Comparison of ENCODE assay signal across 24 cellular contexts in the genomic region with DNA sequence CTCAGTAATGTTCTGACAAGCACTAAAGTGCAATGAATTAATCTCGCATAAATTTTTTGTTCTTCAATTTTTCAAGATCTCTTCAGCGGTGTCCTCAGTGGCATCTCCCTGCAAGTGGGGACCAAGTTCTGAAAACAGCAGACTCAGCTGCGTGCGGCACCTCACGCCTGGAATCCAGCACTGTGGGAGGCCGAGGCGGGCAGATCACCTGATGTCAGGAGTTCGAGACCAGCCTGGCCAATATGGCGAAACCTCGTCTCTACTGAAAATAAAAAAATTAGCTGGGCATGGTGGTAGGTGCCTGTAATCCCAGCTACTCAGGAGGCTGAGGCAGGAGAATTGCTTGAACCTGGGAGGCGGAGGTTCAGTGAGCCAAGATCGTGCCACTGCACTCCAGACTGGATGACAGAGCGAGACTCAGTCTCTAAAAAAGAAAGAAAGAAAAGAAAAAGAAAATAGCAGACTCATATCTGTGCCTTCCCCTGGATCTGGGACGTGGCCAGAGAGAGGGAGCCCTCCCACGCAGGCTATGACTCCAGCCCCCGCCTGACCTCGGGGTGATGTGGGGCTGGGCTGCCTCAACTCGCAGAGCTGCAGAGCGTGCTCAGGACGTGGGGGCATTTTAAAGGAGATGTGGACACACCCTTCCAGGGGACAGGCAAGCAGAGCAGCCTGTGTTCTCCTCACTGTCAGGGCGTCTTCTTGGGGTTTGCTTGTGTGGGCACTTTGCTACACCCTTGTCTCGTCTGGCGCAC.
DNase-seq lines count a peak whose midpoint lies in the region; ATAC-seq and TF ChIP-seq lines count a peak whose summit lies in the region.
"Had no signal": no experiment of that assay in that cellular context is flagged by ENCODE, and none has a peak within 500 bp of the region (broad histone marks: within the 10 kb centered on the region; RNA-seq: fewer than 3 reads in every experiment).

No MANE protein-coding gene starts in this region.

- H3K9me3 ChIP-seq in H9 (ENCODE audit: control insufficient read depth, low read depth, low read length): no peaks in the 10 kb centered on the region
- H3K9me3 ChIP-seq: adrenal gland, SJSA1, thoracic aorta had no signal

- no peak overlapping the region for H2BK5ac ChIP-seq in H9 (ENCODE audit: insufficient read length, low read length)

- H3K56ac ChIP-seq in H9 (ENCODE audit: insufficient read length, low read depth, low read length): no peak overlapping the region

- TF ChIP-seq CTCF in H9 (conservative IDR thresholded peaks at IDR 0.05) (no peak), WTC11 (IDR thresholded peaks at IDR 0.05) (no peak), mesothelial cell of epicardium (IDR thresholded peaks at IDR 0.05; ENCODE audit: unreplicated experiment) (no peak), glutamatergic neuron (IDR thresholded peaks at IDR 0.05; ENCODE audit: partially characterized antibody, unreplicated experiment) (no peak)

- H3K4me3 Mint-ChIP-seq in H9: peak overlapping the region; percentile 40 to 44; a peak in 3 of 5 replicates
- peak overlapping the region; percentile 29; the same call in 1 of the 2 replicates for H3K4me3 Mint-ChIP-seq in WTC11
- H3K4me3 Mint-ChIP-seq in mesothelial cell of epicardium: peak overlapping the region; percentile 65
- H3K4me3 Mint-ChIP-seq in stimulated activated effector memory CD8-positive, alpha-beta T cell treated with anti-CD3 and anti-CD28 coated beads, Interleukin-12 subunit alpha, Interleukin-12 subunit beta, amount 100 ng/mL, for 72 hours: no peak overlapping the region
- no peak overlapping the region for H3K4me3 Mint-ChIP-seq in glutamatergic neuron (ENCODE audit: unreplicated experiment)
- H3K4me3 Mint-ChIP-seq: activated CD8-positive, alpha-beta T cell treated with anti-CD3 and anti-CD28 coated beads for 36 hours; CD4-positive, alpha-beta T cell had no signal

- no peaks in the 10 kb centered on the region; the same call in 1 of the 2 replicates for H3K27me3 ChIP-seq in H9 (ENCODE audit: insufficient read depth, low read length)
- H3K27me3 ChIP-seq: brain microvascular endothelial cell, foreskin keratinocyte, SJSA1 had no signal

- no peak overlapping the region for H2BK12ac ChIP-seq in H9 (ENCODE audit: insufficient read length, low read depth, low read length)

- no peaks in the 10 kb centered on the region for H3K23me2 ChIP-seq in H9 (ENCODE audit: insufficient read length, low read depth, low read length, poor library complexity, severe bottlenecking)

- H4K91ac ChIP-seq in H9 (ENCODE audit: insufficient read length, low read depth, low read length): no peak overlapping the region

- H3K27ac Mint-ChIP-seq in H9: peak overlapping the region in 2 of 3 experiments; percentile 70 to 85; a peak in 3 of 7 replicates
- no peak overlapping the region; the same call in 1 of the 2 replicates for H3K27ac Mint-ChIP-seq in WTC11
- peak overlapping the region; percentile 87 for H3K27ac Mint-ChIP-seq in mesothelial cell of epicardium
- no peak overlapping the region for H3K27ac Mint-ChIP-seq in stimulated activated effector memory CD8-positive, alpha-beta T cell treated with anti-CD3 and anti-CD28 coated beads, Interleukin-12 subunit alpha, Interleukin-12 subunit beta, amount 100 ng/mL, for 72 hours
- no peak overlapping the region for H3K27ac Mint-ChIP-seq in glutamatergic neuron (ENCODE audit: unreplicated experiment)
- H3K27ac Mint-ChIP-seq: activated CD8-positive, alpha-beta T cell treated with anti-CD3 and anti-CD28 coated beads for 36 hours; CD4-positive, alpha-beta T cell had no signal

- no CpG with 5 or more reads among the region's 23 CpGs for WGBS in H9 (ENCODE audit: extremely low coverage, insufficient read length, low lambda C conversion rate)

- H3K23ac ChIP-seq in H9 (ENCODE audit: insufficient read length, low read depth, low read length): no peak overlapping the region

- no peak overlapping the region for H3K9ac ChIP-seq in H9 (ENCODE audit: extremely low read depth, insufficient read length, low read length)

- no peaks in the 10 kb centered on the region for H3K79me2 ChIP-seq in H9 (ENCODE audit: insufficient read depth, low read length)

- H3T11ph ChIP-seq in H9 (ENCODE audit: low read length): no peak overlapping the region

- peaks cover 8 to 15% of the 10 kb centered on the region in 2 experiments for H3K9me3 Mint-ChIP-seq in H9
- peaks cover 16% of the 10 kb centered on the region for H3K9me3 Mint-ChIP-seq in WTC11
- peaks cover 10% of the 10 kb centered on the region for H3K9me3 Mint-ChIP-seq in mesothelial cell of epicardium
- H3K9me3 Mint-ChIP-seq in stimulated activated effector memory CD8-positive, alpha-beta T cell treated with anti-CD3 and anti-CD28 coated beads, Interleukin-12 subunit alpha, Interleukin-12 subunit beta, amount 100 ng/mL, for 72 hours: peaks cover 6% of the 10 kb centered on the region
- H3K9me3 Mint-ChIP-seq in glutamatergic neuron (ENCODE audit: unreplicated experiment): peaks cover 35% of the 10 kb centered on the region

- no peak overlapping the region for H2AK5ac ChIP-seq in H9 (ENCODE audit: insufficient read length, low read length)

- H3K4me1 Mint-ChIP-seq in H9 (peaks cover 54 to 55% of the 10 kb centered on the region in 2 experiments), WTC11 (peaks cover 52% of the 10 kb centered on the region), mesothelial cell of epicardium (peaks cover 23% of the 10 kb centered on the region), glutamatergic neuron (ENCODE audit: low read depth, unreplicated experiment) (no peaks in the 10 kb centered on the region)
- H3K4me1 Mint-ChIP-seq in stimulated activated effector memory CD8-positive, alpha-beta T cell treated with anti-CD3 and anti-CD28 coated beads, Interleukin-12 subunit alpha, Interleukin-12 subunit beta, amount 100 ng/mL, for 72 hours: peaks cover 11% of the 10 kb centered on the region

- no peak overlapping the region for H3K4ac ChIP-seq in H9 (ENCODE audit: low read depth, low read length)

- H3K4me1 ChIP-seq in H9 (ENCODE audit: insufficient read depth, low read length): peaks cover 12% of the 10 kb centered on the region; the same call in 1 of the 2 replicates
- H3K4me1 ChIP-seq: adrenal gland, foreskin keratinocyte, SJSA1 had no signal

- no peak overlapping the region for H2BK20ac ChIP-seq in H9 (ENCODE audit: low read depth, low read length, poor library complexity, severe bottlenecking)

- CTCF ChIA-PET in WTC11 (lab: Charles Lee): interaction anchor here (0.8 to 1.5 kb wide), 4 partner anchors 32 to 152 kb away, joined by 3 to 6 read pairs (median 4); no protein-coding TSS in a partner anchor

- ATAC-seq in WTC11: peak; percentile 16
- peak; percentile 32 for ATAC-seq in stimulated activated effector memory CD8-positive, alpha-beta T cell treated with anti-CD3 and anti-CD28 coated beads, Interleukin-12 subunit alpha, Interleukin-12 subunit beta, amount 100 ng/mL, for 72 hours
- ATAC-seq: activated CD8-positive, alpha-beta T cell treated with anti-CD3 and anti-CD28 coated beads for 36 hours; foreskin keratinocyte had no signal

- no peak overlapping the region for H3K4me2 ChIP-seq in H9 (ENCODE audit: insufficient read depth, insufficient read length, low read length)

- H2BK15ac ChIP-seq in H9 (ENCODE audit: low read depth, low read length): no peak overlapping the region

- peaks cover 5% of the 10 kb centered on the region for H3K27me3 Mint-ChIP-seq in H9 (ENCODE audit: low read depth)
- no peaks in the 10 kb centered on the region; the same call in 1 of the 2 replicates for H3K27me3 Mint-ChIP-seq in WTC11 (ENCODE audit: low read depth)
- peaks cover 46% of the 10 kb centered on the region for H3K27me3 Mint-ChIP-seq in mesothelial cell of epicardium (ENCODE audit: low read depth)
- no peaks in the 10 kb centered on the region for H3K27me3 Mint-ChIP-seq in glutamatergic neuron (ENCODE audit: unreplicated experiment)
- H3K27me3 Mint-ChIP-seq: CD4-positive, alpha-beta T cell had no signal

- no peak overlapping the region for H3K27ac ChIP-seq in H9 (ENCODE audit: insufficient read length, low read depth, low read length)
- H3K27ac ChIP-seq: adrenal gland, brain microvascular endothelial cell, foreskin keratinocyte, left lung, SJSA1, thoracic aorta had no signal

- no peak overlapping the region for H4K5ac ChIP-seq in H9 (ENCODE audit: insufficient read length, low read depth, low read length)

- POLR2A ChIA-PET in WTC11 (lab: Charles Lee): no interaction called here

- DNase-seq in H9 (no peak), WTC11 (ENCODE audit: low spot score) (no peak), mesothelial cell of epicardium (ENCODE audit: low spot score in 2 of 2, unreplicated experiment in 2 of 2) (no peak), DMS153 treated with DMSO at 0.1 percent for 48 hours (lab: John Stamatoyannopoulos, UW; ENCODE audit: unreplicated experiment) (no peak), NCI-H1930 (lab: John Stamatoyannopoulos, UW) (no peak), glutamatergic neuron (no peak)
- DNase-seq in stimulated activated effector memory CD8-positive, alpha-beta T cell treated with anti-CD3 and anti-CD28 coated beads, Interleukin-12 subunit alpha, Interleukin-12 subunit beta, amount 100 ng/mL, for 72 hours (ENCODE audit: low spot score in 2 of 2): no peak
- DNase-seq: activated CD4-positive, alpha-beta T cell treated with anti-CD3 and anti-CD28 coated beads for 1 hour; activated CD8-positive, alpha-beta T cell treated with anti-CD3 and anti-CD28 coated beads for 36 hours; activated T-cell treated with anti-CD3 and anti-CD28 coated beads, Interleukin-2, amount 50 U/mL, for 1 hour; adrenal gland; brain microvascular endothelial cell; CD4-positive, alpha-beta T cell; effector CD8-positive, alpha-beta T cell; foreskin keratinocyte; KG1; left lung; NCI-H1694; NCI-H526; stimulated activated CD4-positive, alpha-beta T cell treated with anti-CD3 and anti-CD28 coated beads, Interleukin-4, amount 100 ng/mL, for 1 hour; stimulated activated naive CD4-positive, alpha-beta T cell; T-helper 1 cell had no signal

- H3K36me3 Mint-ChIP-seq in H9 (ENCODE audit: insufficient read depth in 1 of 3, low read depth in 3 of 3) (peaks cover 4 to 17% (median 5%) of the 10 kb centered on the region in 3 experiments; a peak in 6 of 7 replicates), WTC11 (peaks cover 9% of the 10 kb centered on the region), mesothelial cell of epicardium (no peaks in the 10 kb centered on the region), glutamatergic neuron (ENCODE audit: unreplicated experiment) (peaks cover 7% of the 10 kb centered on the region)
- no peaks in the 10 kb centered on the region for H3K36me3 Mint-ChIP-seq in stimulated activated effector memory CD8-positive, alpha-beta T cell treated with anti-CD3 and anti-CD28 coated beads, Interleukin-12 subunit alpha, Interleukin-12 subunit beta, amount 100 ng/mL, for 72 hours

- no peaks in the 10 kb centered on the region for H3K79me1 ChIP-seq in H9 (ENCODE audit: insufficient read depth, low read depth, low read length, poor library complexity, severe bottlenecking)

- no peak overlapping the region for H4K8ac ChIP-seq in H9 (replicated peaks; ENCODE audit: insufficient read length, low read depth, low read length)

- no peaks in the 10 kb centered on the region for H4K20me1 ChIP-seq in H9 (ENCODE audit: control insufficient read depth, insufficient read depth, insufficient read length)

- no peak overlapping the region for H3K18ac ChIP-seq in H9 (ENCODE audit: insufficient read length, low read depth, low read length)

- no peak overlapping the region for H2BK120ac ChIP-seq in H9 (ENCODE audit: low read depth, low read length, poor library complexity, severe bottlenecking)

- H2AFZ ChIP-seq in H9 (ENCODE audit: low read length): no peak overlapping the region

- peak overlapping the region; percentile 18; the same call in 1 of the 2 replicates for H3K14ac ChIP-seq in H9 (ENCODE audit: insufficient read depth, low read length)

Comparison
In these comparisons a context has a peak if more than half of its experiments do, and no peak if none do; other contexts are left out.
1. H3K27ac Mint-ChIP-seq: peak in H9 (2 of 3) and mesothelial cell of epicardium (single experiment); none in WTC11 (single experiment), stimulated activated effector memory CD8-positive, alpha-beta T cell treated with anti-CD3 and anti-CD28 coated beads, Interleukin-12 subunit alpha, Interleukin-12 subunit beta, amount 100 ng/mL, for 72 hours (single experiment) and glutamatergic neuron (single experiment).
2. H3K4me3 Mint-ChIP-seq: peak in H9 (2 of 2), WTC11 (single experiment) and mesothelial cell of epicardium (single experiment); none in stimulated activated effector memory CD8-positive, alpha-beta T cell treated with anti-CD3 and anti-CD28 coated beads, Interleukin-12 subunit alpha, Interleukin-12 subunit beta, amount 100 ng/mL, for 72 hours (single experiment) and glutamatergic neuron (single experiment).